12 cellular contexts compared by ENCODE assay signal in the genomic region with DNA sequence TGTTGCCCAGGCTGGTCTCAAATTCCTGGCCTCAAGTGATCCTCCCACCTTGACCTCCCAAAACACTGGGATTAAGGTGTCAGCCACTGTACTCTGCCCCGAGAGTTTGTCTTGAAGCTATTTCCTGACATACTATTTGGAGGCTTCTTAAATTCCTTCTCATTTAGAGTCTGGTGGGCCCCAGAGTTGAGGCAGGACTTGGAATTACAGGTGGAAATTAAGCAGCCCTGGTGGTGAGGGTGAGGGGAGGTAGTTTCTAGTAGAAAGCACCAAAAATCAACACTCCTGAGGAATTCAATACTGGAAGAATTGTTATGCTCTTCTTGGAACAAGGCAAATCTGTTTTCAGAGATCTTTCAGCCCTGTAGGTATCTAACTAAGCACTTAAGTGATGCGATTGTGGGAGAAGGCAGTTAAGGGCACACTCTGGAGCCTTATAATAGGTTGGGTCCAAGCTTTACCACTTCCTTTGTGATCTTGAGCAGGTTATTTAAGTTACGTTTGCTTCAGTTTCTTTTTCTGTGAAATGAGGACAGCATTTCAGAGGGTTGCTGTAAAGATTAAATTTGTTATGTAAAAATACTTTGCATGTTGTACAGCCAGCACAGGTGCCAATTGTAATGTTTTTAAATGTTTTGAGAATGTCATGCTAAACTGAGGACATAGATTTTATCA.
DNase-seq lines count a peak whose midpoint lies in the region; ATAC-seq, FAIRE-seq and TF ChIP-seq lines count a peak whose summit lies in the region.
"Had no signal": no experiment of that assay in that cellular context is flagged by ENCODE, and none has a peak within 500 bp of the region (broad histone marks: within the 10 kb centered on the region; RNA-seq: fewer than 3 reads in every experiment).

No MANE protein-coding gene starts in this region.

- peak; percentile 44 for FAIRE-seq in GM12878 (lab: Jason Lieb, UNC)

- 1% methylated on average over 3 of the region's 3 CpGs for WGBS in GM12878 (ENCODE audit: insufficient coverage, insufficient replicate concordance, low lambda C conversion rate, missing lambda C conversion rate)

- no peak for TF ChIP-seq POLR2A in GM12878 (IDR thresholded peaks at IDR 0.05; ENCODE audit: low read depth, low read length)

- H3K4me2 ChIP-seq in GM12878 (ENCODE audit: control insufficient read depth, insufficient read depth) = peak overlapping the region; percentile 65

- in situ Hi-C loops in GM12878 (cut with MboI) = no loop called here

- SMC1A ChIA-PET in GM12878 (lab: Charles Lee; ENCODE audit: uncharacterized antibody, unreplicated experiment) = interaction anchor here (0.6 kb wide), 1 partner anchor 658 kb away, joined by 3 read pairs; no protein-coding TSS in a partner anchor

- H3K9me3 Mint-ChIP-seq in activated naive CD4-positive, alpha-beta T cell treated with anti-CD3 and anti-CD28 coated beads, Interleukin-2, amount 50 U/mL, for 72 hours = no peaks in the 10 kb centered on the region

- H3K27me3 ChIP-seq in GM12878 (replicated peaks in 1 of 2; ENCODE audit: control insufficient read depth in 2 of 2, insufficient read depth in 2 of 2, low read length in 1 of 2) = peaks cover 0 to 1% of the 10 kb centered on the region in 2 experiments; a peak in 2 of 4 replicates
- H3K27me3 ChIP-seq: uterus had no signal

- BruUV-seq in GM12878 (replicated peaks; lab: Mats Ljungman, UMichigan) = no TSS peak

- TF ChIP-seq CTCF in GM12878 (IDR thresholded peaks at IDR 0.05 in 2 of 3, conservative IDR thresholded peaks at IDR 0.05 in 1 of 3; ENCODE audit: control insufficient read depth in 2 of 3, extremely low read depth in 1 of 3, insufficient read depth in 1 of 3, low read depth in 3 of 3, low read length in 3 of 3) = no peak

- ATAC-seq in GM18858 (IDR thresholded peaks at IDR 0.05; ENCODE audit: unreplicated experiment) (peak; percentile 89), GM21423 (IDR thresholded peaks at IDR 0.05; ENCODE audit: unreplicated experiment) (peak; percentile 92), HG03066 (IDR thresholded peaks at IDR 0.05; ENCODE audit: low read depth, unreplicated experiment) (peak; percentile 91), GM12878 (peak; percentile 66), left ventricle myocardium superior (no peak)
- no peak for ATAC-seq in activated CD4-positive, CD25-positive, alpha-beta regulatory T cell treated with anti-CD3 and anti-CD28 coated beads, Interleukin-2, amount 50 U/mL, for 24 hours
- no peak for ATAC-seq in activated naive CD4-positive, alpha-beta T cell treated with anti-CD3 and anti-CD28 coated beads, Interleukin-2, amount 50 U/mL, for 72 hours

- peak; percentile 58 for DNase-seq in GM12878 (ENCODE audit: low read depth, low spot score)
- no peak for DNase-seq in activated naive CD4-positive, alpha-beta T cell treated with anti-CD3 and anti-CD28 coated beads, Interleukin-2, amount 50 U/mL, for 72 hours (ENCODE audit: low spot score in 2 of 2)
- DNase-seq in left ventricle myocardium superior = no peak
- DNase-seq in epidermal melanocyte (ENCODE audit: insufficient read length, low spot score) = no peak
- DNase-seq: NCI-H2029 treated with DMSO at 0.1 percent for 48 hours, occipital lobe, uterus had no signal

- CTCF ChIA-PET in GM12878 (lab: Yijun Ruan, JAX) = no interaction called here

- H3K79me2 ChIP-seq in GM12878 (ENCODE audit: control insufficient read depth, insufficient read depth, low read length) = no peaks in the 10 kb centered on the region

- no peak for TF ChIP-seq EP300 in GM12878 (IDR thresholded peaks at IDR 0.05; ENCODE audit: borderline replicate concordance in 1 of 2, control insufficient read depth in 1 of 2, low read depth in 2 of 2, low read length in 2 of 2)

- no peak overlapping the region for H3K4me3 ChIP-seq in GM12878
- H3K4me3 ChIP-seq: coronary artery, uterus had no signal

- intact Hi-C loops in GM12878 (cut with micrococcal nuclease; ENCODE audit: unreplicated experiment) = no loop called here
- intact Hi-C loops in left ventricle myocardium superior (cut with micrococcal nuclease) = no loop called here

- POLR2A ChIA-PET in GM12878 (lab: Charles Lee) = no interaction called here

- H4K20me1 ChIP-seq in GM12878 (ENCODE audit: control insufficient read depth, insufficient read depth) = no peaks in the 10 kb centered on the region

- no peak overlapping the region for H3K9ac ChIP-seq in GM12878 (ENCODE audit: control insufficient read depth, insufficient read depth, low read length)

- peak overlapping the region; percentile 70 for H3K27ac ChIP-seq in GM12878 (ENCODE audit: control insufficient read depth, insufficient read depth)
- H3K27ac ChIP-seq: coronary artery, uterus had no signal

- no peaks in the 10 kb centered on the region for H3K36me3 Mint-ChIP-seq in activated naive CD4-positive, alpha-beta T cell treated with anti-CD3 and anti-CD28 coated beads, Interleukin-2, amount 50 U/mL, for 72 hours

- H3K9me3 ChIP-seq in GM12878 (replicated peaks; ENCODE audit: control insufficient read depth, insufficient read depth, low read length) = no peaks in the 10 kb centered on the region
- H3K9me3 ChIP-seq: uterus had no signal

- H3K27ac Mint-ChIP-seq in activated naive CD4-positive, alpha-beta T cell treated with anti-CD3 and anti-CD28 coated beads, Interleukin-2, amount 50 U/mL, for 72 hours = no peak overlapping the region

- TF ChIP-seq RAD21 in GM12878 (IDR thresholded peaks at IDR 0.05; ENCODE audit: insufficient read depth, low read depth, low read length) = no peak

- RAD21 ChIA-PET in GM12878 (lab: Charles Lee; ENCODE audit: unreplicated experiment) = no interaction called here

- no peaks in the 10 kb centered on the region for H3K36me3 ChIP-seq in GM12878 (ENCODE audit: control insufficient read depth in 2 of 2, insufficient read depth in 2 of 2, low read length in 1 of 2)
- H3K36me3 ChIP-seq: uterus had no signal

- peak overlapping the region; percentile 58 for H2AFZ ChIP-seq in GM12878 (ENCODE audit: control insufficient read depth, low read depth, low read length)

- peaks cover 18% of the 10 kb centered on the region for H3K4me1 ChIP-seq in GM12878 (ENCODE audit: control insufficient read depth, insufficient read depth, low read length)
- H3K4me1 ChIP-seq: uterus had no signal

TF ChIP-seq in GM12878, 131 proteins besides CTCF, POLR2A, EP300 and RAD21:
- TF ChIP-seq MTA2 (IDR thresholded peaks at IDR 0.05; ENCODE audit: low read depth) (no peak), POU2F2 (IDR thresholded peaks at IDR 0.05; ENCODE audit: borderline replicate concordance, low read depth, low read length) (0 out of 3 replicates have a peak, but pooled peaks have one; percentile 26), ASH2L (IDR thresholded peaks at IDR 0.05; ENCODE audit: borderline replicate concordance, low read depth) (0 out of 2 replicates have a peak, but pooled peaks have one; percentile 79), MEF2A (IDR thresholded peaks at IDR 0.05; ENCODE audit: insufficient read depth, low read depth, low read length) (0 out of 2 replicates have a peak, but pooled peaks have one; percentile 47)

Comparison
In these comparisons a context has a peak if more than half of its experiments do, and no peak if none do; other contexts are left out.
1. ATAC-seq: peak in GM18858 (single experiment), GM21423 (single experiment), HG03066 (single experiment) and GM12878 (single experiment); none in activated CD4-positive, CD25-positive, alpha-beta regulatory T cell treated with anti-CD3 and anti-CD28 coated beads, Interleukin-2, amount 50 U/mL, for 24 hours (0 of 2), activated naive CD4-positive, alpha-beta T cell treated with anti-CD3 and anti-CD28 coated beads, Interleukin-2, amount 50 U/mL, for 72 hours (0 of 2) and left ventricle myocardium superior (single experiment).